Comparison of ENCODE assay signal across 26 cellular contexts in genomic region chr1:240030236-240030635, GRCh38.
A peak's percentile ranks its signal among the peaks of the same experiment; 100 is the strongest.
DNase-seq lines count a peak whose midpoint lies in the region; ATAC-seq, FAIRE-seq and TF ChIP-seq lines count a peak whose summit lies in the region.
"Had no signal": no experiment of that assay in that cellular context is flagged by ENCODE, and none has a peak within 500 bp of the region (broad histone marks: within the 10 kb centered on the region; RNA-seq: fewer than 3 reads in every experiment).

No MANE protein-coding gene starts in this region.

- no peak for ATAC-seq in Right ventricle myocardium superior (ENCODE audit: poor library complexity)
- no peak for ATAC-seq in GM18858 (IDR thresholded peaks at IDR 0.05; ENCODE audit: unreplicated experiment)
- ATAC-seq: lower lobe of right lung; right lobe of liver; stimulated activated naive B cell treated with anti-CD40 and anti-IgM and Interleukin-4, amounts not matched to agents 10 μg/mL and 1 μg/mL and 100 μg/mL, for 72 hours had no signal

- H3K9ac ChIP-seq in adipocyte (ENCODE audit: low read length), result no peak overlapping the region

- H3K27me3 ChIP-seq in BJ (ENCODE audit: control insufficient read depth, insufficient read depth, low read length), result no peaks in the 10 kb centered on the region
- H3K27me3 ChIP-seq in adipocyte (replicated peaks; ENCODE audit: control insufficient read depth, insufficient read depth, low read length), result no peaks in the 10 kb centered on the region
- no peaks in the 10 kb centered on the region for H3K27me3 ChIP-seq in osteoblast (ENCODE audit: insufficient read depth, low read length)
- H3K27me3 ChIP-seq: hepatocyte, ovary, right lobe of liver, testis had no signal

- peak overlapping the region; percentile 34 for H3K27ac ChIP-seq in osteoblast (ENCODE audit: low read depth, low read length)
- H3K27ac ChIP-seq: hepatocyte, lower lobe of right lung, ovary, right lobe of liver, testis had no signal

- CTCF ChIA-PET in BJ (lab: Yijun Ruan, JAX), result interaction anchor here (1.5 to 8.1 kb wide), 6 partner anchors 63 to 662 kb away, joined by 4 to 45 read pairs (median 12); no protein-coding TSS in a partner anchor

- no peaks in the 10 kb centered on the region for H4K20me1 ChIP-seq in osteoblast (ENCODE audit: insufficient read depth, low read length)

- peaks cover 38% of the 10 kb centered on the region for H3K4me1 ChIP-seq in adipocyte (ENCODE audit: control insufficient read depth, insufficient read depth, low read length)
- peaks cover 32% of the 10 kb centered on the region for H3K4me1 ChIP-seq in osteoblast (ENCODE audit: insufficient read depth, low read length)
- H3K4me1 ChIP-seq: HAP-1, lower lobe of right lung, right lobe of liver, testis had no signal

- no peak overlapping the region for H3K4me2 ChIP-seq in osteoblast (ENCODE audit: insufficient read depth, low read length)
- H3K4me2 ChIP-seq: hepatocyte had no signal

- H3K9me3 ChIP-seq in adipocyte (ENCODE audit: control insufficient read depth, low read length) (no peaks in the 10 kb centered on the region), osteoblast (ENCODE audit: low read depth, low read length) (no peaks in the 10 kb centered on the region)
- H3K9me3 ChIP-seq: HAP-1, lower lobe of right lung, ovary, right lobe of liver, testis had no signal

- H3K4me3 ChIP-seq in BJ (ENCODE audit: low read depth, low read length) (no peak overlapping the region), adipocyte (ENCODE audit: low read length) (no peak overlapping the region), fibroblast of pulmonary artery (replicated peaks; ENCODE audit: low read depth, low read length) (no peak overlapping the region), osteoblast (ENCODE audit: insufficient read depth, low read length) (no peak overlapping the region)
- H3K4me3 ChIP-seq: HAP-1, hepatocyte, lower lobe of right lung, ovary, right lobe of liver, testis had no signal

- H3K36me3 ChIP-seq in BJ (ENCODE audit: control insufficient read depth, insufficient read depth, low read length), result no peaks in the 10 kb centered on the region
- no peaks in the 10 kb centered on the region for H3K36me3 ChIP-seq in adipocyte (ENCODE audit: control insufficient read depth, insufficient read depth, low read length, severe bottlenecking)
- no peaks in the 10 kb centered on the region for H3K36me3 ChIP-seq in osteoblast (ENCODE audit: insufficient read depth, low read length)
- H3K36me3 ChIP-seq: HAP-1, lower lobe of right lung, ovary, right lobe of liver had no signal

- no peak for FAIRE-seq in GM12892 (lab: Jason Lieb, UNC)
- FAIRE-seq: islet of Langerhans had no signal

- intact Hi-C loops in Right ventricle myocardium superior (cut with DNase I), result no loop called here

- no peak for TF ChIP-seq POLR2A in GM12892 (IDR thresholded peaks at IDR 0.05; ENCODE audit: low read depth, low read length)

- DNase-seq in BJ (ENCODE audit: low read depth), result peak; percentile 50
- DNase-seq in adipocyte (ENCODE audit: low read depth), result peak; percentile 33
- peak; percentile 22 for DNase-seq in fibroblast of pulmonary artery (ENCODE audit: low read depth)
- DNase-seq in osteoblast (ENCODE audit: insufficient read length, low spot score, missing footprints), result no peak
- no peak for DNase-seq in nucleus accumbens (lab: John Stamatoyannopoulos, UW)
- DNase-seq in Right ventricle myocardium superior, result no peak
- DNase-seq in GM12892 (ENCODE audit: insufficient read length), result no peak
- DNase-seq: activated CD4-positive, alpha-beta memory T cell treated with anti-CD3 and anti-CD28 coated beads, Interleukin-2, amount 10 ng/mL, durations not matched to agents 7 days and 5 days; activated CD4-positive, CD25-positive, alpha-beta regulatory T cell; activated gamma-delta T cell treated with Interleukin-2 at 50 U/mL for 16 hours; activated T-cell treated with anti-CD3 and anti-CD28 coated beads for 4 hours; amygdala; CD4-positive, alpha-beta memory T cell; central memory CD4-positive, alpha-beta T cell; lower lobe of right lung; NCI-H1092 treated with DMSO at 0.1 percent for 48 hours; NCI-H2029 treated with DMSO at 0.1 percent for 48 hours; NCI-H446; ovary; right lobe of liver; stimulated activated naive B cell treated with anti-CD40 and anti-IgM and Interleukin-4, amounts not matched to agents 10 μg/mL and 1 μg/mL and 100 μg/mL, for 72 hours; testis had no signal

- TF ChIP-seq CTCF in BJ (IDR thresholded peaks at IDR 0.05; ENCODE audit: insufficient read depth, low read depth, low read length) (no peak), fibroblast of pulmonary artery (IDR thresholded peaks at IDR 0.05; ENCODE audit: low read length, missing control alignments) (no peak), osteoblast (IDR thresholded peaks at IDR 0.05; ENCODE audit: extremely low read depth, low read depth, low read length) (no peak)

- H2AFZ ChIP-seq in osteoblast (ENCODE audit: low read length), result no peak overlapping the region
- H2AFZ ChIP-seq: hepatocyte had no signal

- H3K79me2 ChIP-seq in osteoblast (ENCODE audit: insufficient read depth, low read length), result no peaks in the 10 kb centered on the region
- H3K79me2 ChIP-seq: hepatocyte had no signal

- POLR2A ChIA-PET in BJ (lab: Charles Lee), result interaction anchor here (0.7 kb wide), 1 partner anchor 59 kb away, joined by 4 read pairs; no protein-coding TSS in a partner anchor

Comparison
In these comparisons a context has a peak if more than half of its experiments do, and no peak if none do; other contexts are left out.
1. DNase-seq: peak in BJ (single experiment), adipocyte (single experiment) and fibroblast of pulmonary artery (single experiment); none in osteoblast (single experiment), nucleus accumbens (0 of 56), Right ventricle myocardium superior (single experiment) and GM12892 (single experiment).